Comparison of ENCODE assay signal across 8 cellular contexts in genomic region chr5:78359455-78359830, GRCh38. TPM values are rescaled to one million over a fixed set of nuclear protein-coding genes. Genes with fewer than 3 reads are reported as not detected.
A peak's percentile ranks its signal among the peaks of the same experiment; 100 is the strongest.
DNase-seq lines count a peak whose midpoint lies in the region; ATAC-seq and TF ChIP-seq lines count a peak whose summit lies in the region.
"Not testable (repeated sequence)": the region's sequence is repeated elsewhere in the genome, so short reads cannot be mapped to it uniquely, and the experiment has no call there.

No MANE protein-coding gene starts in this region.

- not testable (repeated sequence) for H3K27me3 ChIP-seq in BLaER1; IMR-90 (ENCODE audit: control insufficient read depth, insufficient read depth, low read length); WERI-Rb-1 (ENCODE audit: insufficient read depth, low read depth, severe bottlenecking); esophagus (ENCODE audit: control insufficient read depth in 1 of 2, insufficient read depth in 2 of 2, low read length in 2 of 2); left lung; neutrophil

- H2BK20ac ChIP-seq in IMR-90 (ENCODE audit: low read depth, low read length): not testable (repeated sequence)

- H3K14ac ChIP-seq in IMR-90 (replicated peaks; ENCODE audit: low read depth, low read length): peak overlapping the region; percentile 93

- DNase-seq in IMR-90; WERI-Rb-1; astrocyte of the spinal cord (ENCODE audit: low read depth, low spot score); left lung: not testable (repeated sequence)
- peak in 1 of 49 donors; percentile 7 for DNase-seq in substantia nigra (lab: John Stamatoyannopoulos, UW)

- peak overlapping the region; percentile 98 for H3K4me3 ChIP-seq in BLaER1
- peak overlapping the region; percentile 88 for H3K4me3 ChIP-seq in IMR-90 (ENCODE audit: insufficient read depth, low read depth, low read length)
- H3K4me3 ChIP-seq in WERI-Rb-1 (ENCODE audit: low read depth, low read length): peak overlapping the region; percentile 98
- H3K4me3 ChIP-seq in astrocyte of the spinal cord (ENCODE audit: low read depth, low read length): peak overlapping the region; percentile 96
- peak overlapping the region; percentile 82 to 99 for H3K4me3 ChIP-seq in esophagus (ENCODE audit: low read depth in 1 of 2, low read length in 2 of 2)
- peak overlapping the region; percentile 89 to 95 for H3K4me3 ChIP-seq in left lung
- peak overlapping the region; percentile 92 to 95 for H3K4me3 ChIP-seq in neutrophil (ENCODE audit: low read depth in 1 of 2, low read length in 1 of 2)

- 100% methylated on average over 4 of the region's 19 CpGs; no CpG with 5 or more reads in 1 of the 2 experiments for WGBS in IMR-90 (ENCODE audit: extremely low coverage in 2 of 2, insufficient read length in 1 of 2), 2 experiments
- 69 to 70% methylated on average over 19 of the region's 19 CpGs for WGBS in esophagus, 2 donors

- in situ Hi-C loops in IMR-90 (cut with MboI; ENCODE audit: low sequenced_read_pairs): loop anchor here (5.0 kb wide), 1 partner anchor 62 kb away; no protein-coding TSS in a partner anchor
- in situ Hi-C loops in astrocyte of the spinal cord (cut with HindIII; ENCODE audit: low sequenced_read_pairs): not testable (repeated sequence)

- H3K9me1 ChIP-seq in IMR-90 (ENCODE audit: insufficient read depth, low read length): peaks cover 12% of the 10 kb centered on the region

- peak overlapping the region; percentile 96 for H2AK9ac ChIP-seq in IMR-90 (replicated peaks; ENCODE audit: low read depth, low read length, poor library complexity)

- not testable (repeated sequence) for H2BK15ac ChIP-seq in IMR-90 (ENCODE audit: low read depth, low read length)

- H4K8ac ChIP-seq in IMR-90 (ENCODE audit: low read depth in 2 of 2, low read length in 2 of 2): peak overlapping the region; percentile 86 to 88

- BruUV-seq in IMR-90 (replicated peaks; lab: Mats Ljungman, UMichigan): not testable (repeated sequence)

- intact Hi-C loops in IMR-90 (cut with micrococcal nuclease): not testable (repeated sequence)
- intact Hi-C loops in left lung (cut with DNase I): loop anchor here in 1 of 2 donors (5.0 kb wide), 1 partner anchor 62 kb away; no protein-coding TSS in a partner anchor

- peak overlapping the region; percentile 84; the same call in 1 of the 2 replicates for H3K4ac ChIP-seq in IMR-90 (ENCODE audit: low read depth, low read length)

- peak overlapping the region; percentile 95 for H3K27ac ChIP-seq in BLaER1
- H3K27ac ChIP-seq in IMR-90 (ENCODE audit: insufficient read depth, low read length): peak overlapping the region; percentile 88
- H3K27ac ChIP-seq in WERI-Rb-1: peak overlapping the region; percentile 88
- H3K27ac ChIP-seq in esophagus (ENCODE audit: low read depth in 2 of 2, low read length in 1 of 2): peak overlapping the region; percentile 85 to 95
- peak overlapping the region; percentile 90 to 94 for H3K27ac ChIP-seq in left lung
- H3K27ac ChIP-seq in neutrophil: peak overlapping the region; percentile 87
- peak overlapping the region; percentile 58 for H3K27ac ChIP-seq in substantia nigra (ENCODE audit: low read depth, low read length, poor library complexity, severe bottlenecking)

- not testable (repeated sequence) for H3K18ac ChIP-seq in IMR-90 (ENCODE audit: low read depth, low read length)

- ATAC-seq in IMR-90 (ENCODE audit: low read depth); left lung: not testable (repeated sequence)

- H2BK5ac ChIP-seq in IMR-90 (ENCODE audit: low read depth, low read length, poor library complexity, severe bottlenecking): not testable (repeated sequence)

- peak overlapping the region; percentile 73; the same call in 1 of the 2 replicates for H3K56ac ChIP-seq in IMR-90 (ENCODE audit: extremely low read depth, insufficient read depth, low read length)

- H3K9me3 ChIP-seq in BLaER1; IMR-90 (ENCODE audit: control insufficient read depth, insufficient read depth, low read length); WERI-Rb-1 (ENCODE audit: severe bottlenecking); esophagus (ENCODE audit: control insufficient read depth in 2 of 2, insufficient read depth in 1 of 2, low read depth in 1 of 2, low read length in 1 of 2); left lung; neutrophil: not testable (repeated sequence)

- TF ChIP-seq CTCF in IMR-90 (conservative IDR thresholded peaks at IDR 0.05; ENCODE audit: low read depth, low read length); WERI-Rb-1 (IDR thresholded peaks at IDR 0.05; ENCODE audit: low read depth, low read length); astrocyte of the spinal cord (IDR thresholded peaks at IDR 0.05; ENCODE audit: low read depth, low read length); left lung (IDR thresholded peaks at IDR 0.05); neutrophil (IDR thresholded peaks at IDR 0.05): not testable (repeated sequence)

- peak overlapping the region; percentile 99 for H2AFZ ChIP-seq in IMR-90 (replicated peaks; ENCODE audit: low read length, poor library complexity)

- H3K4me2 ChIP-seq in BLaER1: peak overlapping the region; percentile 85
- peak overlapping the region; percentile 82 for H3K4me2 ChIP-seq in IMR-90 (ENCODE audit: low read depth, low read length)

- H3K36me3 ChIP-seq in BLaER1: peaks cover 19% of the 10 kb centered on the region; the same call in 1 of the 2 replicates
- not testable (repeated sequence) for H3K36me3 ChIP-seq in IMR-90 (ENCODE audit: control insufficient read depth, insufficient read depth, low read length); WERI-Rb-1; esophagus (ENCODE audit: control insufficient read depth in 2 of 2, insufficient read depth in 2 of 2, low read length in 1 of 2); left lung; neutrophil

- H3K23ac ChIP-seq in IMR-90 (ENCODE audit: low read depth, low read length): peak overlapping the region; percentile 76

- CTCF ChIA-PET in IMR-90 (lab: Yijun Ruan, JAX): interaction anchor here (0.7 kb wide), 1 partner anchor 13 kb away, joined by 6 read pairs; no protein-coding TSS in a partner anchor

- 0 out of 2 replicates have a peak overlapping the region, but pooled peaks have one; percentile 2 for H4K91ac ChIP-seq in IMR-90 (ENCODE audit: insufficient read depth, low read depth, low read length)

- H3K9ac ChIP-seq in BLaER1: peak overlapping the region; percentile 90
- H3K9ac ChIP-seq in IMR-90 (ENCODE audit: low read depth, low read length): peak overlapping the region; percentile 85

- peaks cover 18% of the 10 kb centered on the region; the same call in 1 of the 2 replicates for H4K20me1 ChIP-seq in BLaER1
- H4K20me1 ChIP-seq in IMR-90 (ENCODE audit: insufficient read depth, low read length): not testable (repeated sequence)

- dilution Hi-C loops in IMR-90 (cut with HindIII; ENCODE audit: low sequenced_read_pairs, unreplicated experiment): not testable (repeated sequence)

- not testable (repeated sequence) for H2AK5ac ChIP-seq in IMR-90 (ENCODE audit: low read depth, low read length)

- H3K79me1 ChIP-seq in IMR-90 (ENCODE audit: low read depth in 1 of 2, low read length in 2 of 2): peaks cover 15 to 41% of the 10 kb centered on the region in 2 experiments

- H4K5ac ChIP-seq in IMR-90 (ENCODE audit: low read depth, low read length): peak overlapping the region; percentile 68

- H3K4me1 ChIP-seq in BLaER1 (peaks cover 27% of the 10 kb centered on the region), left lung (peaks cover 11 to 27% of the 10 kb centered on the region in 2 donors), neutrophil (ENCODE audit: control insufficient read depth in 1 of 2, insufficient read depth in 1 of 2, low read depth in 1 of 2, low read length in 1 of 2) (peaks cover 14 to 22% of the 10 kb centered on the region in 2 experiments)
- H3K4me1 ChIP-seq in IMR-90 (ENCODE audit: control insufficient read depth, insufficient read depth, low read length); esophagus (ENCODE audit: control insufficient read depth in 2 of 2, insufficient read depth in 2 of 2, low read length in 1 of 2): not testable (repeated sequence)

- not testable (repeated sequence) for TF ChIP-seq RAD21 in IMR-90 (IDR thresholded peaks at IDR 0.05; ENCODE audit: low read length)

- peak overlapping the region; percentile 20; the same call in 1 of the 2 replicates for H2BK120ac ChIP-seq in IMR-90 (ENCODE audit: low read depth, low read length)

- POLR2A ChIA-PET in IMR-90 (lab: Charles Lee; ENCODE audit: unreplicated experiment): not testable (repeated sequence)

- not testable (repeated sequence) for TF ChIP-seq POLR2A in IMR-90 (IDR thresholded peaks at IDR 0.05; ENCODE audit: low read depth, low read length)

RNA-seq across cellular contexts. Expression of gene SCAMP1, which starts 1.0 kb away (rescaled TPM):
- total RNA-seq in IMR-90 (2012; rRNA removed): 89.4 and 114 TPM in 2 replicates
- polyA plus RNA-seq in IMR-90 (2012; rRNA removed): 10.0 and 13.5 TPM in 2 replicates
- 2.9 and 4.6 TPM in 2 replicates for polyA plus RNA-seq in IMR-90 (2012; cell fraction: cytosol; rRNA removed)
- polyA plus RNA-seq in IMR-90 (2012; cell fraction: nucleus; rRNA removed; ENCODE audit: low replicate concordance): 0.83 and 8.5 TPM in 2 replicates
- polyA plus RNA-seq in esophagus: 1 to 10 TPM; 8.7 TPM
- total RNA-seq in left lung: 10 to 100 TPM; 31.9 to 34.6 TPM
